8 cellular contexts compared by ENCODE assay signal in genomic region chr9:96874947-96875459, GRCh38. TPM values are rescaled to one million over a fixed set of nuclear protein-coding genes. Genes with fewer than 3 reads are reported as not detected.
DNase-seq lines count a peak whose midpoint lies in the region; ATAC-seq and TF ChIP-seq lines count a peak whose summit lies in the region.

No MANE protein-coding gene starts in this region.

- no peaks in the 10 kb centered on the region for H3K9me3 ChIP-seq in esophagus squamous epithelium

- 16 to 22% methylated on average over 12 to 13 of the region's 13 CpGs for WGBS in esophagus squamous epithelium, 2 donors

- TF ChIP-seq POLR2A in esophagus squamous epithelium (IDR thresholded peaks at IDR 0.05): peak in 2 of 4 donors; percentile 31 to 65

- DNase-seq in GM12864 (ENCODE audit: low read depth) (peak; percentile 65), esophagus squamous epithelium (lab: John Stamatoyannopoulos, UW) (no peak), neural crest cell (ENCODE audit: low read depth, low spot score) (no peak), HuH-7 (ENCODE audit: low spot score) (no peak), HuH-7.5 (ENCODE audit: low spot score) (no peak)

- peaks cover 8 to 34% (median 13%) of the 10 kb centered on the region in 3 donors for H3K4me1 ChIP-seq in esophagus squamous epithelium

- H3K4me1 Mint-ChIP-seq in IgD-negative memory B cell (peaks cover 23 to 32% (median 28%) of the 10 kb centered on the region in 3 donors), neural crest cell (peaks cover 12% of the 10 kb centered on the region)

- H3K36me3 Mint-ChIP-seq in IgD-negative memory B cell (peaks cover 2% of the 10 kb centered on the region), neural crest cell (ENCODE audit: low read depth) (peaks cover 3% of the 10 kb centered on the region)

- TF ChIP-seq CTCF in GM12864 (IDR thresholded peaks at IDR 0.05; ENCODE audit: low read depth, low read length, missing control alignments): no peak
- no peak for TF ChIP-seq CTCF in WI38 (IDR thresholded peaks at IDR 0.05; ENCODE audit: low read depth, low read length)
- TF ChIP-seq CTCF in esophagus squamous epithelium (IDR thresholded peaks at IDR 0.05): no peak
- no peak for TF ChIP-seq CTCF in neural crest cell (conservative IDR thresholded peaks at IDR 0.05)

- H3K27ac ChIP-seq in esophagus squamous epithelium: peak overlapping the region; percentile 89 to 95 (median 94)

- peak; percentile 64 for ATAC-seq in GM21619 (IDR thresholded peaks at IDR 0.05; ENCODE audit: unreplicated experiment)

- peaks cover 45% of the 10 kb centered on the region for H3K27me3 Mint-ChIP-seq in IgD-negative memory B cell
- peaks cover 3% of the 10 kb centered on the region for H3K27me3 Mint-ChIP-seq in neural crest cell (ENCODE audit: low read depth)

- H3K27me3 ChIP-seq in esophagus squamous epithelium: peaks cover 4 to 51% (median 12%) of the 10 kb centered on the region in 4 donors

- intact Hi-C loops in esophagus squamous epithelium (cut with DNase I): no loop called here

- H3K36me3 ChIP-seq in esophagus squamous epithelium: no peaks in the 10 kb centered on the region

- H3K9me3 Mint-ChIP-seq in IgD-negative memory B cell: no peaks in the 10 kb centered on the region
- peaks cover 2% of the 10 kb centered on the region for H3K9me3 Mint-ChIP-seq in neural crest cell

- H3K4me3 Mint-ChIP-seq in IgD-negative memory B cell (peak overlapping the region; percentile 82 to 94 (median 89)), neural crest cell (peak overlapping the region; percentile 90)

- H3K27ac Mint-ChIP-seq in IgD-negative memory B cell (peak overlapping the region in 2 of 3 donors; percentile 30 to 31), neural crest cell (ENCODE audit: unreplicated experiment) (no peak overlapping the region)

- H3K4me3 ChIP-seq in GM12864 (ENCODE audit: low read depth, low read length): peak overlapping the region; percentile 57
- peak overlapping the region; percentile 49 for H3K4me3 ChIP-seq in WI38 (ENCODE audit: low read depth, low read length)
- H3K4me3 ChIP-seq in esophagus squamous epithelium: peak overlapping the region; percentile 44 to 70 (median 56)

RNA-seq across cellular contexts. Expression of gene ZNF782, which starts 20.7 kb away (rescaled TPM):
- polyA plus RNA-seq in IgD-negative memory B cell: 1.8 TPM
- 10 to 100 TPM in 1 of 4 donors, 1 to 10 TPM in 3; 4.7 to 10.1 (median 6.5) TPM for total RNA-seq in esophagus squamous epithelium
- total RNA-seq in neural crest cell: 7.9 and 8.7 TPM in 2 replicates

RNA-seq across cellular contexts. Expression of gene NUTM2G, which starts 53.6 kb away (rescaled TPM):
- 0.19 TPM for polyA plus RNA-seq in IgD-negative memory B cell
- total RNA-seq in esophagus squamous epithelium (not detected), neural crest cell (not detected in 2 replicates)
